In genomic region chr4:26574563-26574962, GRCh38 we compare ENCODE assay signal across 1 cellular context.
TF ChIP-seq lines count a peak whose summit lies in the region.

No MANE protein-coding gene starts in this region.

TF ChIP-seq in H1, 55 proteins besides CTCF, POLR2A, EP300 and RAD21 (continued from another document):
- TF ChIP-seq JUND (IDR thresholded peaks at IDR 0.05; ENCODE audit: low read length) (no peak), KDM1A (IDR thresholded peaks at IDR 0.05; ENCODE audit: borderline replicate concordance, low read length) (no peak), SP4 (IDR thresholded peaks at IDR 0.05; ENCODE audit: low read length) (no peak), SP2 (IDR thresholded peaks at IDR 0.05; ENCODE audit: low read length) (no peak), SP1 (IDR thresholded peaks at IDR 0.05; ENCODE audit: low read depth, low read length) (no peak), CBX5 (IDR thresholded peaks at IDR 0.05; ENCODE audit: low read depth, low read length) (no peak), ATF2 (IDR thresholded peaks at IDR 0.05; ENCODE audit: low read length) (no peak), HDAC2 (IDR thresholded peaks at IDR 0.05; ENCODE audit: borderline replicate concordance in 1 of 2, low read depth in 2 of 2, low read length in 2 of 2) (no peak), SIN3A (conservative IDR thresholded peaks at IDR 0.05 in 1 of 2, IDR thresholded peaks at IDR 0.05 in 1 of 2; ENCODE audit: low read depth in 1 of 2, low read length in 2 of 2) (no peak), NANOG (IDR thresholded peaks at IDR 0.05; ENCODE audit: insufficient read depth, low read depth, low read length, poor library complexity, severe bottlenecking) (no peak), RFX5 (IDR thresholded peaks at IDR 0.05; ENCODE audit: borderline replicate concordance, low read depth, low read length) (no peak), HDAC6 (IDR thresholded peaks at IDR 0.05; ENCODE audit: low read depth, low read length) (no peak)
TF ChIP-seq in H1: peak in this region for 0.
